ENCODE assay signal across 39 cellular contexts in genomic region chr6:68689910-68690309, GRCh38. TPM values are rescaled to one million over a fixed set of nuclear protein-coding genes. Genes with fewer than 3 reads are reported as not detected.
DNase-seq lines count a peak whose midpoint lies in the region; ATAC-seq, FAIRE-seq and TF ChIP-seq lines count a peak whose summit lies in the region.
"Had no signal": no experiment of that assay in that cellular context is flagged by ENCODE, and none has a peak within 500 bp of the region (broad histone marks: within the 10 kb centered on the region; RNA-seq: fewer than 3 reads in every experiment).

No MANE protein-coding gene starts in this region.

- POLR2A ChIA-PET in HEK293T (lab: Yijun Ruan, JAX), result no interaction called here
- POLR2A ChIA-PET in activated CD4-positive, alpha-beta memory T cell treated with anti-CD3 and anti-CD28 coated beads for 36 hours (lab: Charles Lee), result no interaction called here

- no peaks in the 10 kb centered on the region for H3K27me3 ChIP-seq in dorsolateral prefrontal cortex
- H3K27me3 ChIP-seq: esophagus muscularis mucosa, foreskin keratinocyte, heart left ventricle, pancreas, suprapubic skin, upper lobe of left lung had no signal

- DNase-seq in D721Med (ENCODE audit: insufficient read length, low spot score) (no peak), HEK293T (ENCODE audit: extremely low spot score) (peak; percentile 14), NCI-H510A (lab: John Stamatoyannopoulos, UW) (peak; percentile 31), dorsolateral prefrontal cortex (no peak), islet precursor cell (no peak)
- no peak for DNase-seq in activated CD4-positive, alpha-beta memory T cell treated with anti-CD3 and anti-CD28 coated beads for 36 hours
- no peak for DNase-seq in activated CD8-positive, alpha-beta memory T cell treated with anti-CD3 and anti-CD28 coated beads for 24 hours
- DNase-seq: activated CD8-positive, alpha-beta T cell treated with anti-CD3 and anti-CD28 coated beads for 36 hours; activated naive CD4-positive, alpha-beta T cell treated with anti-CD3 and anti-CD28 coated beads, Interleukin-2, amount 50 U/mL, for 16 hours; AML-193; Calu3; CD4-positive, CD25-positive, alpha-beta regulatory T cell; cerebellar nuclear complex; EL; foreskin keratinocyte; H7; heart left ventricle; left ventricle myocardium superior; NCI-H774; pancreas; retina; stimulated activated naive B cell treated with anti-CD40 and anti-IgM and Interleukin-4, amounts not matched to agents 10 μg/mL and 1 μg/mL and 100 μg/mL, for 72 hours; upper lobe of left lung had no signal

- no peaks in the 10 kb centered on the region for H3K36me3 Mint-ChIP-seq in activated CD4-positive, alpha-beta memory T cell treated with anti-CD3 and anti-CD28 coated beads for 36 hours
- H3K36me3 Mint-ChIP-seq: CD4-positive, CD25-positive, alpha-beta regulatory T cell; stimulated activated naive B cell treated with anti-CD40 and anti-IgM and Interleukin-4, amounts not matched to agents 10 μg/mL and 1 μg/mL and 100 μg/mL, for 72 hours had no signal

- H3K4me3 ChIP-seq in dorsolateral prefrontal cortex, result peak overlapping the region in 5 of 59 donors; percentile 0 to 35 (median 11)
- H3K4me3 ChIP-seq: A549, esophagus muscularis mucosa, heart left ventricle, pancreas, skin epidermis, suprapubic skin, upper lobe of left lung had no signal

- H3K4me1 Mint-ChIP-seq in activated CD4-positive, alpha-beta memory T cell treated with anti-CD3 and anti-CD28 coated beads for 36 hours (ENCODE audit: low read depth), result no peaks in the 10 kb centered on the region
- H3K4me1 Mint-ChIP-seq: activated T-helper 17 cell treated with anti-CD3 and anti-CD28 coated beads, Interleukin-2, amount 50 U/mL, for 72 hours; CD4-positive, CD25-positive, alpha-beta regulatory T cell; stimulated activated naive B cell treated with anti-CD40 and anti-IgM and Interleukin-4, amounts not matched to agents 10 μg/mL and 1 μg/mL and 100 μg/mL, for 72 hours had no signal

- H3K9me3 Mint-ChIP-seq in activated CD4-positive, alpha-beta memory T cell treated with anti-CD3 and anti-CD28 coated beads for 36 hours, result no peaks in the 10 kb centered on the region
- H3K9me3 Mint-ChIP-seq: activated CD8-positive, alpha-beta T cell treated with anti-CD3 and anti-CD28 coated beads for 36 hours; activated T-helper 17 cell treated with anti-CD3 and anti-CD28 coated beads, Interleukin-2, amount 50 U/mL, for 72 hours; brain; neural crest cell; stimulated activated naive B cell treated with anti-CD40 and anti-IgM and Interleukin-4, amounts not matched to agents 10 μg/mL and 1 μg/mL and 100 μg/mL, for 72 hours; T-helper 1 cell treated with Interleukin-12 subunit alpha and Interleukin-12 subunit beta and Interleukin-4 antibody, amounts not matched to agents 30 μg/mL and 1 μg/mL, for 36 hours had no signal

- H3K27ac Mint-ChIP-seq in activated CD4-positive, alpha-beta memory T cell treated with anti-CD3 and anti-CD28 coated beads for 36 hours, result no peak overlapping the region
- H3K27ac Mint-ChIP-seq: activated CD8-positive, alpha-beta T cell treated with anti-CD3 and anti-CD28 coated beads for 36 hours; activated T-helper 17 cell treated with anti-CD3 and anti-CD28 coated beads, Interleukin-2, amount 50 U/mL, for 72 hours; CD4-positive, CD25-positive, alpha-beta regulatory T cell; stimulated activated naive B cell treated with anti-CD40 and anti-IgM and Interleukin-4, amounts not matched to agents 10 μg/mL and 1 μg/mL and 100 μg/mL, for 72 hours; T-helper 1 cell treated with Interleukin-12 subunit alpha and Interleukin-12 subunit beta and Interleukin-4 antibody, amounts not matched to agents 30 μg/mL and 1 μg/mL, for 36 hours had no signal

- CTCF ChIA-PET in HEK293T (lab: Yijun Ruan, JAX), result no interaction called here
- CTCF ChIA-PET in activated CD4-positive, alpha-beta memory T cell treated with anti-CD3 and anti-CD28 coated beads for 36 hours (lab: Charles Lee), result no interaction called here

- FAIRE-seq in D721Med (lab: Jason Lieb, UNC), result peak; percentile 41
- FAIRE-seq: A549, endometrium, keratinocyte, pancreas, TTC549 had no signal

- H3K4me3 Mint-ChIP-seq in activated CD4-positive, alpha-beta memory T cell treated with anti-CD3 and anti-CD28 coated beads for 36 hours, result no peak overlapping the region
- H3K4me3 Mint-ChIP-seq: activated CD8-positive, alpha-beta T cell treated with anti-CD3 and anti-CD28 coated beads for 36 hours; activated T-helper 17 cell treated with anti-CD3 and anti-CD28 coated beads, Interleukin-2, amount 50 U/mL, for 72 hours; CD4-positive, CD25-positive, alpha-beta regulatory T cell; neural crest cell; stimulated activated naive B cell treated with anti-CD40 and anti-IgM and Interleukin-4, amounts not matched to agents 10 μg/mL and 1 μg/mL and 100 μg/mL, for 72 hours; T-helper 1 cell treated with Interleukin-12 subunit alpha and Interleukin-12 subunit beta and Interleukin-4 antibody, amounts not matched to agents 30 μg/mL and 1 μg/mL, for 36 hours had no signal

- peak overlapping the region in 33 of 59 donors; percentile 2 to 70 (median 45) for H3K27ac ChIP-seq in dorsolateral prefrontal cortex
- H3K27ac ChIP-seq: A549, esophagus muscularis mucosa, foreskin keratinocyte, heart left ventricle, HL-60, KMS-11, pancreas, skin epidermis, suprapubic skin, upper lobe of left lung had no signal

- no peak for ATAC-seq in GM21723 (IDR thresholded peaks at IDR 0.05; ENCODE audit: unreplicated experiment)
- ATAC-seq: A549; activated CD8-positive, alpha-beta T cell treated with anti-CD3 and anti-CD28 coated beads for 36 hours; activated T-helper 17 cell treated with anti-CD3 and anti-CD28 coated beads, Interleukin-2, amount 50 U/mL, for 72 hours; foreskin keratinocyte; heart left ventricle; left ventricle myocardium superior; pancreas; SK-N-SH treated with all-trans-retinoic acid at 6 μM for 48 hours; stimulated activated naive B cell treated with anti-CD40 and anti-IgM and Interleukin-4, amounts not matched to agents 10 μg/mL and 1 μg/mL and 100 μg/mL, for 72 hours had no signal

- no peaks in the 10 kb centered on the region for H3K27me3 Mint-ChIP-seq in activated CD4-positive, alpha-beta memory T cell treated with anti-CD3 and anti-CD28 coated beads for 36 hours
- H3K27me3 Mint-ChIP-seq: activated CD8-positive, alpha-beta T cell treated with anti-CD3 and anti-CD28 coated beads for 36 hours; activated T-helper 17 cell treated with anti-CD3 and anti-CD28 coated beads, Interleukin-2, amount 50 U/mL, for 72 hours; brain; CD4-positive, CD25-positive, alpha-beta regulatory T cell; stimulated activated naive B cell treated with anti-CD40 and anti-IgM and Interleukin-4, amounts not matched to agents 10 μg/mL and 1 μg/mL and 100 μg/mL, for 72 hours had no signal

- TF ChIP-seq CTCF in D721Med (IDR thresholded peaks at IDR 0.05; ENCODE audit: insufficient read depth, missing control alignments) (no peak), dorsolateral prefrontal cortex (IDR thresholded peaks at IDR 0.05 in 54 of 56, conservative IDR thresholded peaks at IDR 0.05 in 2 of 56; ENCODE audit: low read depth in 1 of 56, partially characterized antibody in 56 of 56) (no peak)

- intact Hi-C loops in dorsolateral prefrontal cortex (cut with DNase I), result no loop called here
- intact Hi-C loops in activated CD4-positive, alpha-beta memory T cell treated with anti-CD3 and anti-CD28 coated beads for 36 hours (cut with micrococcal nuclease), result no loop called here

TF ChIP-seq in HEK293T, 16 proteins besides CTCF, POLR2A, EP300 and RAD21:
- TF ChIP-seq PKNOX1 (IDR thresholded peaks at IDR 0.05) (no peak), SP1 (IDR thresholded peaks at IDR 0.05) (no peak), HDGF (IDR thresholded peaks at IDR 0.05; ENCODE audit: borderline replicate concordance) (no peak), FOXM1 (IDR thresholded peaks at IDR 0.05; ENCODE audit: borderline replicate concordance) (no peak), L3MBTL2 (conservative IDR thresholded peaks at IDR 0.05) (no peak), ZNF384 (IDR thresholded peaks at IDR 0.05) (no peak), ARNT (IDR thresholded peaks at IDR 0.05) (no peak), TARDBP (IDR thresholded peaks at IDR 0.05) (no peak), NFRKB (IDR thresholded peaks at IDR 0.05) (no peak), FOXK2 (IDR thresholded peaks at IDR 0.05) (no peak), ELF4 (IDR thresholded peaks at IDR 0.05) (no peak), BHLHE40 (IDR thresholded peaks at IDR 0.05; ENCODE audit: borderline replicate concordance) (no peak), CTBP1 (IDR thresholded peaks at IDR 0.05; ENCODE audit: borderline replicate concordance) (no peak), SUZ12 (IDR thresholded peaks at IDR 0.05) (no peak), FOXA1 (IDR thresholded peaks at IDR 0.05) (no peak), LEF1 (IDR thresholded peaks at IDR 0.05; ENCODE audit: borderline replicate concordance) (no peak)
TF ChIP-seq in HEK293T: peak in this region for 0.

RNA-seq across cellular contexts. Expression of gene ADGRB3, which starts 54.8 kb away (rescaled TPM):
- total RNA-seq in dorsolateral prefrontal cortex, result 100 to 1,000 TPM in 92 of 120 experiments, 10 to 100 TPM in 28; 64.3 to 152 (median 114) TPM
- not detected for total RNA-seq in activated CD4-positive, alpha-beta memory T cell treated with anti-CD3 and anti-CD28 coated beads for 36 hours
- total RNA-seq: activated CD8-positive, alpha-beta T cell treated with anti-CD3 and anti-CD28 coated beads for 36 hours; CD4-positive, CD25-positive, alpha-beta regulatory T cell; dermis microvascular lymphatic vessel endothelial cell; foreskin keratinocyte had no signal

Comparison
In these comparisons a context has a peak if more than half of its experiments do, and no peak if none do; other contexts are left out.
1. DNase-seq: peak in HEK293T (single experiment) and NCI-H510A (single experiment); none in D721Med (single experiment), dorsolateral prefrontal cortex (0 of 10), activated CD4-positive, alpha-beta memory T cell treated with anti-CD3 and anti-CD28 coated beads for 36 hours (single experiment), islet precursor cell (single experiment) and activated CD8-positive, alpha-beta memory T cell treated with anti-CD3 and anti-CD28 coated beads for 24 hours (single experiment).
2. RNA of gene ADGRB3, which starts 54.8 kb away (total RNA-seq): 64.3 to 152 TPM in dorsolateral prefrontal cortex; not detected in activated CD4-positive, alpha-beta memory T cell treated with anti-CD3 and anti-CD28 coated beads for 36 hours; every median in the first group is over 10 times any median in the second.